Comparison of ENCODE assay signal across 14 cellular contexts in genomic region chr17:48616719-48617514, GRCh38. TPM values are rescaled to one million over a fixed set of nuclear protein-coding genes. Genes with fewer than 3 reads are reported as not detected.
A peak's percentile ranks its signal among the peaks of the same experiment; 100 is the strongest.
DNase-seq lines count a peak whose midpoint lies in the region; ATAC-seq and TF ChIP-seq lines count a peak whose summit lies in the region.
"Had no signal": no experiment of that assay in that cellular context is flagged by ENCODE, and none has a peak within 500 bp of the region (broad histone marks: within the 10 kb centered on the region; RNA-seq: fewer than 3 reads in every experiment).

No MANE protein-coding gene starts in this region.

- H3K9me3 Mint-ChIP-seq in CD4-positive, CD25-positive, alpha-beta regulatory T cell: peaks cover 0 to 9% (median 0%) of the 10 kb centered on the region in 7 donors
- no peaks in the 10 kb centered on the region for H3K9me3 Mint-ChIP-seq in Calu3 (ENCODE audit: low read depth, unreplicated experiment)
- H3K9me3 Mint-ChIP-seq in mesothelial cell of epicardium: no peaks in the 10 kb centered on the region

- no peak overlapping the region for H3K4me3 ChIP-seq in CD4-positive, CD25-positive, alpha-beta regulatory T cell (ENCODE audit: low read depth, low read length)
- H3K4me3 ChIP-seq: BLaER1 treated with 17β-estradiol and CSF1 and Interleukin-3, amounts not matched to agents 10 nM and 100 nM; heart right ventricle; SJSA1 had no signal

- no TSS peak for BruUV-seq in Calu3 (replicated peaks; lab: Mats Ljungman, UMichigan)

- no peaks in the 10 kb centered on the region for H3K9me3 ChIP-seq in CD4-positive, CD25-positive, alpha-beta regulatory T cell (ENCODE audit: control insufficient read depth in 2 of 2, low read length in 2 of 2)
- no peaks in the 10 kb centered on the region for H3K9me3 ChIP-seq in T-helper 17 cell (ENCODE audit: control insufficient read depth, low read length, poor library complexity, severe bottlenecking)
- H3K9me3 ChIP-seq: BLaER1 treated with 17β-estradiol and CSF1 and Interleukin-3, amounts not matched to agents 10 nM and 100 nM; heart right ventricle; SJSA1 had no signal

- DNase-seq in CD4-positive, CD25-positive, alpha-beta regulatory T cell: no peak
- DNase-seq in Calu3: no peak
- no peak for DNase-seq in T-helper 17 cell
- no peak for DNase-seq in mesothelial cell of epicardium (ENCODE audit: low spot score in 2 of 2, unreplicated experiment in 2 of 2)
- DNase-seq in NCI-H146 (lab: John Stamatoyannopoulos, UW): no peak
- DNase-seq in DMS153 (lab: John Stamatoyannopoulos, UW): no peak
- DNase-seq: heart right ventricle, substantia nigra had no signal

- no peaks in the 10 kb centered on the region for H3K36me3 ChIP-seq in CD4-positive, CD25-positive, alpha-beta regulatory T cell (ENCODE audit: control insufficient read depth, insufficient read depth, low read length)
- H3K36me3 ChIP-seq: BLaER1 treated with 17β-estradiol and CSF1 and Interleukin-3, amounts not matched to agents 10 nM and 100 nM; SJSA1 had no signal

- no peak for ATAC-seq in CD4-positive, CD25-positive, alpha-beta regulatory T cell (ENCODE audit: low read depth in 2 of 2)
- ATAC-seq in T-helper 17 cell: no peak
- no peak for ATAC-seq in HG02973 (IDR thresholded peaks at IDR 0.05; ENCODE audit: unreplicated experiment)
- ATAC-seq: heart right ventricle had no signal

- CTCF ChIA-PET in Calu3 (lab: Charles Lee): interaction anchor here (1.0 to 2.9 kb wide), 7 partner anchors 16 to 354 kb away, joined by 5 to 15 read pairs (median 9); no protein-coding TSS in a partner anchor

- peaks cover 42% of the 10 kb centered on the region for H3K27me3 ChIP-seq in CD4-positive, CD25-positive, alpha-beta regulatory T cell (ENCODE audit: control insufficient read depth, insufficient read depth, low read length)

- peak overlapping the region in 1 of 3 donors; percentile 57 for H3K27ac Mint-ChIP-seq in CD4-positive, CD25-positive, alpha-beta regulatory T cell
- H3K27ac Mint-ChIP-seq in Calu3 (ENCODE audit: unreplicated experiment) (peak overlapping the region; percentile 74), T-helper 17 cell (peak overlapping the region; percentile 61), mesothelial cell of epicardium (peak overlapping the region; percentile 75)

- peaks cover 93% of the 10 kb centered on the region for H3K27me3 Mint-ChIP-seq in CD4-positive, CD25-positive, alpha-beta regulatory T cell
- H3K27me3 Mint-ChIP-seq in Calu3 (ENCODE audit: unreplicated experiment) (peaks cover 73% of the 10 kb centered on the region), T-helper 17 cell (peaks cover 94% of the 10 kb centered on the region), mesothelial cell of epicardium (ENCODE audit: low read depth) (peaks cover 45% of the 10 kb centered on the region)

- intact Hi-C loops in Calu3 (cut with micrococcal nuclease; ENCODE audit: unreplicated experiment): loop anchor here (5.0 kb wide), 1 partner anchor 310 kb away; no protein-coding TSS in a partner anchor

- H3K36me3 Mint-ChIP-seq in CD4-positive, CD25-positive, alpha-beta regulatory T cell: no peaks in the 10 kb centered on the region
- H3K36me3 Mint-ChIP-seq in Calu3 (ENCODE audit: insufficient read depth, unreplicated experiment): peaks cover 98% of the 10 kb centered on the region
- H3K36me3 Mint-ChIP-seq in T-helper 17 cell (ENCODE audit: low read depth): peaks cover 11% of the 10 kb centered on the region
- peaks cover 12% of the 10 kb centered on the region for H3K36me3 Mint-ChIP-seq in mesothelial cell of epicardium

- peaks cover 10 to 54% (median 42%) of the 10 kb centered on the region in 4 donors for H3K4me1 Mint-ChIP-seq in CD4-positive, CD25-positive, alpha-beta regulatory T cell
- H3K4me1 Mint-ChIP-seq in Calu3 (ENCODE audit: low read depth, unreplicated experiment): peaks cover 57% of the 10 kb centered on the region
- H3K4me1 Mint-ChIP-seq in T-helper 17 cell: peaks cover 44% of the 10 kb centered on the region
- H3K4me1 Mint-ChIP-seq in mesothelial cell of epicardium: peaks cover 69% of the 10 kb centered on the region

- peaks cover 50% of the 10 kb centered on the region for H3K4me1 ChIP-seq in CD4-positive, CD25-positive, alpha-beta regulatory T cell (ENCODE audit: control insufficient read depth, insufficient read depth, low read length, poor library complexity, severe bottlenecking)

- TF ChIP-seq CTCF in Calu3 (IDR thresholded peaks at IDR 0.05; ENCODE audit: unreplicated experiment) (no peak), mesothelial cell of epicardium (IDR thresholded peaks at IDR 0.05; ENCODE audit: unreplicated experiment) (no peak)

- peak overlapping the region in 3 of 4 donors; percentile 56 to 82 (median 73) for H3K4me3 Mint-ChIP-seq in CD4-positive, CD25-positive, alpha-beta regulatory T cell
- H3K4me3 Mint-ChIP-seq in Calu3 (ENCODE audit: low read depth, unreplicated experiment) (peak overlapping the region; percentile 88), T-helper 17 cell (peak overlapping the region; percentile 68), mesothelial cell of epicardium (peak overlapping the region; percentile 69)

- no peak overlapping the region for H3K27ac ChIP-seq in CD4-positive, CD25-positive, alpha-beta regulatory T cell (ENCODE audit: insufficient read depth, low read length, poor library complexity, severe bottlenecking)
- H3K27ac ChIP-seq: BLaER1 treated with 17β-estradiol and CSF1 and Interleukin-3, amounts not matched to agents 10 nM and 100 nM; heart right ventricle; SJSA1 had no signal

RNA-seq across cellular contexts. Expression of gene HOXB8, which starts 1.8 kb away (rescaled TPM):
- not detected for total RNA-seq in CD4-positive, CD25-positive, alpha-beta regulatory T cell
- polyA plus RNA-seq in CD4-positive, CD25-positive, alpha-beta regulatory T cell: not detected
- total RNA-seq in Calu3 (2022): 28.2 and 30.9 TPM in 2 replicates
- not detected for total RNA-seq in T-helper 17 cell
- total RNA-seq in mesothelial cell of epicardium: 75.7 to 82.4 TPM (median 78.8 TPM) in 3 replicates
- total RNA-seq: bronchial epithelial cell, pulmonary artery endothelial cell, SJSA1 had no signal
- polyA plus RNA-seq: heart right ventricle, keratinocyte had no signal

RNA-seq across cellular contexts. Expression of gene HOXB7, which starts 6.1 kb away (rescaled TPM):
- 2.1 TPM for total RNA-seq in CD4-positive, CD25-positive, alpha-beta regulatory T cell
- 1 to 10 TPM in 3 of 4 donors, under 1 TPM in 1; 0.77 to 7.2 (median 2.1) TPM for polyA plus RNA-seq in CD4-positive, CD25-positive, alpha-beta regulatory T cell
- total RNA-seq in Calu3 (2022) (30.2 and 31.3 TPM in 2 replicates), T-helper 17 cell (under 1 TPM in 1 of 2 donors, not detected in 1; 0.82 TPM), mesothelial cell of epicardium (18.6 to 20.3 TPM (median 19.5 TPM) in 3 replicates)
- total RNA-seq: bronchial epithelial cell had no signal

RNA-seq across cellular contexts. Expression of gene HOXB9, which starts 9.2 kb away (rescaled TPM):
- 0.25 TPM for total RNA-seq in CD4-positive, CD25-positive, alpha-beta regulatory T cell
- polyA plus RNA-seq in CD4-positive, CD25-positive, alpha-beta regulatory T cell: not detected
- total RNA-seq in Calu3 (2022): 26.0 and 27.8 TPM in 2 replicates
- total RNA-seq in T-helper 17 cell: under 1 TPM in 1 of 2 donors, not detected in 1; 0.16 TPM
- 33.8 to 35.4 TPM (median 34.4 TPM) in 3 replicates for total RNA-seq in mesothelial cell of epicardium
- total RNA-seq: bronchial epithelial cell, heart right ventricle, pulmonary artery endothelial cell had no signal
- polyA plus RNA-seq: heart right ventricle had no signal

RNA-seq across cellular contexts. Expression of gene HOXB6, which starts 12.1 kb away (rescaled TPM):
- not detected for total RNA-seq in CD4-positive, CD25-positive, alpha-beta regulatory T cell
- polyA plus RNA-seq in CD4-positive, CD25-positive, alpha-beta regulatory T cell: not detected
- 140 and 144 TPM in 2 replicates for total RNA-seq in Calu3 (2022)
- total RNA-seq in T-helper 17 cell: not detected
- total RNA-seq in mesothelial cell of epicardium: 56.4 to 63.1 TPM (median 59.7 TPM) in 3 replicates
- total RNA-seq: bronchial epithelial cell had no signal

RNA-seq across cellular contexts. Expression of gene HOXB5, which starts 23.3 kb away (rescaled TPM):
- not detected for total RNA-seq in CD4-positive, CD25-positive, alpha-beta regulatory T cell
- not detected for polyA plus RNA-seq in CD4-positive, CD25-positive, alpha-beta regulatory T cell
- 47.2 and 48.5 TPM in 2 replicates for total RNA-seq in Calu3 (2022)
- total RNA-seq in T-helper 17 cell: not detected
- total RNA-seq in mesothelial cell of epicardium: 28.6 to 32.4 TPM (median 31.1 TPM) in 3 replicates
- total RNA-seq: bronchial epithelial cell had no signal
- polyA plus RNA-seq: keratinocyte had no signal

Comparison
In these comparisons a context has a peak if more than half of its experiments do, and no peak if none do; other contexts are left out.
1. RNA of gene HOXB8, which starts 1.8 kb away (total RNA-seq): 75.7 to 82.4 TPM in mesothelial cell of epicardium and 28.2 to 30.9 TPM in Calu3; not detected in CD4-positive, CD25-positive, alpha-beta regulatory T cell (single experiment) and not detected in T-helper 17 cell; every median in the first group is over 10 times any median in the second.
2. RNA of gene HOXB9, which starts 9.2 kb away (total RNA-seq): 33.8 to 35.4 TPM in mesothelial cell of epicardium and 26.0 to 27.8 TPM in Calu3; 0.25 TPM in CD4-positive, CD25-positive, alpha-beta regulatory T cell (single experiment) and 0.16 TPM in T-helper 17 cell; every median in the first group is over 10 times any median in the second.
3. Peak in every context shown above with its lines, with median percentiles within 50 percentile points of each other: H3K4me3 Mint-ChIP-seq.